8 cellular contexts compared by ENCODE assay signal in genomic region chr2:47272031-47272864, GRCh38.
DNase-seq lines count a peak whose midpoint lies in the region; ATAC-seq and TF ChIP-seq lines count a peak whose summit lies in the region.

No MANE protein-coding gene starts in this region.

- no peak overlapping the region for H2BK5ac ChIP-seq in trophoblast cell (ENCODE audit: low read depth, low read length, poor library complexity)

- no peak overlapping the region for H3K9ac ChIP-seq in trophoblast cell (ENCODE audit: low read length)

- peak overlapping the region; percentile 63 for H2BK12ac ChIP-seq in trophoblast cell (ENCODE audit: low read length)

- no peaks in the 10 kb centered on the region for H3K79me2 ChIP-seq in trophoblast cell (ENCODE audit: control insufficient read depth, insufficient read depth, low read length, poor library complexity)

- no peak overlapping the region for H2AK5ac ChIP-seq in trophoblast cell (ENCODE audit: low read length)

- DNase-seq in CD8-positive, alpha-beta memory T cell, result peak; percentile 38 to 62 (median 46)
- DNase-seq in KG1 (lab: John Stamatoyannopoulos, UW), result peak; percentile 3
- peak; percentile 62 for DNase-seq in activated naive CD8-positive, alpha-beta T cell treated with anti-CD3 and anti-CD28 coated beads for 36 hours
- DNase-seq in cardiac muscle cell (ENCODE audit: low read depth in 1 of 2, low spot score in 1 of 2), result peak; percentile 66 to 70
- DNase-seq in trophoblast cell, result peak; percentile 90
- peak; percentile 63 for DNase-seq in ureter (ENCODE audit: low spot score)

- peak overlapping the region in 1 of 8 donors; percentile 29 for H3K27ac Mint-ChIP-seq in CD8-positive, alpha-beta memory T cell
- H3K27ac Mint-ChIP-seq in activated naive CD8-positive, alpha-beta T cell treated with anti-CD3 and anti-CD28 coated beads for 36 hours, result no peak overlapping the region

- peak; percentile 94 for TF ChIP-seq CTCF in cardiac muscle cell (IDR thresholded peaks at IDR 0.05; ENCODE audit: low read depth, low read length)

- peak overlapping the region; percentile 55 for H4K8ac ChIP-seq in trophoblast cell (ENCODE audit: low read depth, low read length)

- POLR2A ChIA-PET in CD8-positive, alpha-beta memory T cell (lab: Charles Lee), result no interaction called here

- H3K23ac ChIP-seq in trophoblast cell (ENCODE audit: low read length), result no peak overlapping the region

- no peak overlapping the region for H3K14ac ChIP-seq in trophoblast cell (ENCODE audit: low read length)

- no peak overlapping the region for H3K4me3 ChIP-seq in CD8-positive, alpha-beta memory T cell (ENCODE audit: low read length)
- H3K4me3 ChIP-seq in cardiac muscle cell (no peak overlapping the region), trophoblast cell (ENCODE audit: low read depth, low read length) (peak overlapping the region; percentile 29)

- no peak overlapping the region for H3K18ac ChIP-seq in trophoblast cell (ENCODE audit: low read length)

- peak overlapping the region in 6 of 7 donors; percentile 58 to 76 (median 68) for H3K4me3 Mint-ChIP-seq in CD8-positive, alpha-beta memory T cell
- H3K4me3 Mint-ChIP-seq in activated naive CD8-positive, alpha-beta T cell treated with anti-CD3 and anti-CD28 coated beads for 36 hours, result peak overlapping the region; percentile 60

- peak overlapping the region; percentile 49 for H2BK120ac ChIP-seq in trophoblast cell (ENCODE audit: insufficient read depth, low read length, poor library complexity)

- H2AFZ ChIP-seq in trophoblast cell (ENCODE audit: insufficient read depth, low read length, poor library complexity), result peak overlapping the region; percentile 14

- H3K27ac ChIP-seq in CD8-positive, alpha-beta memory T cell (ENCODE audit: low read depth, low read length), result no peak overlapping the region
- H3K27ac ChIP-seq in cardiac muscle cell, result no peak overlapping the region
- peak overlapping the region; percentile 3 for H3K27ac ChIP-seq in trophoblast cell (ENCODE audit: low read depth, low read length)

- peaks cover 10% of the 10 kb centered on the region for H3K79me1 ChIP-seq in trophoblast cell (ENCODE audit: low read length)

- WGBS in trophoblast cell (ENCODE audit: extremely low coverage, insufficient coverage, insufficient read length), result no CpG with 5 or more reads among the region's 46 CpGs

- peaks cover 6% of the 10 kb centered on the region for H3K4me1 ChIP-seq in CD8-positive, alpha-beta memory T cell (ENCODE audit: insufficient read depth, low read length)
- no peaks in the 10 kb centered on the region for H3K4me1 ChIP-seq in cardiac muscle cell (ENCODE audit: low read depth)
- peaks cover 16 to 28% of the 10 kb centered on the region in 2 experiments for H3K4me1 ChIP-seq in trophoblast cell (ENCODE audit: control insufficient read depth in 1 of 2, insufficient read depth in 2 of 2, low read length in 2 of 2)

- CTCF ChIA-PET in CD8-positive, alpha-beta memory T cell (lab: Charles Lee), result interaction anchor here (0.6 to 1.5 kb wide), 5 partner anchors 10 to 45 kb away, joined by 3 to 5 read pairs (median 4); no protein-coding TSS in a partner anchor

- no peaks in the 10 kb centered on the region for H3K27me3 Mint-ChIP-seq in CD8-positive, alpha-beta memory T cell
- H3K27me3 Mint-ChIP-seq in activated naive CD8-positive, alpha-beta T cell treated with anti-CD3 and anti-CD28 coated beads for 36 hours, result no peaks in the 10 kb centered on the region

- H3K9me3 Mint-ChIP-seq in CD8-positive, alpha-beta memory T cell, result no peaks in the 10 kb centered on the region
- H3K9me3 Mint-ChIP-seq in activated naive CD8-positive, alpha-beta T cell treated with anti-CD3 and anti-CD28 coated beads for 36 hours, result no peaks in the 10 kb centered on the region

- ATAC-seq in GM19468 (IDR thresholded peaks at IDR 0.05; ENCODE audit: extremely low read depth, unreplicated experiment), result peak; percentile 66
- ATAC-seq in SK-N-SH treated with all-trans-retinoic acid at 6 μM for 48 hours, result peak; percentile 81

- H4K91ac ChIP-seq in trophoblast cell (ENCODE audit: low read depth, low read length), result peak overlapping the region; percentile 33

- no peaks in the 10 kb centered on the region for H3K9me3 ChIP-seq in CD8-positive, alpha-beta memory T cell (ENCODE audit: low read length)
- H3K9me3 ChIP-seq in cardiac muscle cell (ENCODE audit: low read depth) (no peaks in the 10 kb centered on the region), trophoblast cell (ENCODE audit: insufficient read depth, low read depth, low read length) (no peaks in the 10 kb centered on the region)

- H3K4me1 Mint-ChIP-seq in CD8-positive, alpha-beta memory T cell, result peaks cover 0 to 11% (median 1%) of the 10 kb centered on the region in 3 donors
- peaks cover 3% of the 10 kb centered on the region for H3K4me1 Mint-ChIP-seq in activated naive CD8-positive, alpha-beta T cell treated with anti-CD3 and anti-CD28 coated beads for 36 hours

- no peaks in the 10 kb centered on the region for H3K36me3 Mint-ChIP-seq in CD8-positive, alpha-beta memory T cell
- H3K36me3 Mint-ChIP-seq in activated naive CD8-positive, alpha-beta T cell treated with anti-CD3 and anti-CD28 coated beads for 36 hours, result no peaks in the 10 kb centered on the region

- no peaks in the 10 kb centered on the region for H3K27me3 ChIP-seq in CD8-positive, alpha-beta memory T cell (ENCODE audit: insufficient read depth, low read length, poor library complexity, severe bottlenecking)
- H3K27me3 ChIP-seq in cardiac muscle cell (no peaks in the 10 kb centered on the region), trophoblast cell (ENCODE audit: insufficient read depth, low read length) (no peaks in the 10 kb centered on the region)

- no peaks in the 10 kb centered on the region for H3K36me3 ChIP-seq in CD8-positive, alpha-beta memory T cell (ENCODE audit: insufficient read depth, low read length)
- no peaks in the 10 kb centered on the region for H3K36me3 ChIP-seq in cardiac muscle cell
- H3K36me3 ChIP-seq in trophoblast cell (ENCODE audit: control insufficient read depth in 1 of 2, insufficient read depth in 2 of 2, low read length in 2 of 2), result no peaks in the 10 kb centered on the region

- peak overlapping the region; percentile 63 for H3K4me2 ChIP-seq in trophoblast cell (ENCODE audit: low read length)

- H3K4ac ChIP-seq in trophoblast cell (ENCODE audit: low read depth, low read length), result no peak overlapping the region

- H4K12ac ChIP-seq in trophoblast cell (ENCODE audit: low read depth, low read length), result peak overlapping the region; percentile 1

TF ChIP-seq in SK-N-SH treated with all-trans-retinoic acid at 6 μM for 48 hours, 23 proteins besides CTCF, POLR2A, EP300 and RAD21 (continues in another document):
- TF ChIP-seq ZFP3 (CRISPR knock-in tag; IDR thresholded peaks at IDR 0.05) (0 out of 2 replicates have a peak, but pooled peaks have one; percentile 63), ZNF565 (CRISPR knock-in tag; conservative IDR thresholded peaks at IDR 0.05; ENCODE audit: low read depth) (no peak), ARNTL (CRISPR knock-in tag; IDR thresholded peaks at IDR 0.05; ENCODE audit: borderline replicate concordance, low read depth) (no peak), BACH2 (CRISPR knock-in tag; IDR thresholded peaks at IDR 0.05; ENCODE audit: borderline replicate concordance) (no peak), OSR1 (CRISPR knock-in tag; IDR thresholded peaks at IDR 0.05) (no peak), TSHZ2 (CRISPR knock-in tag; IDR thresholded peaks at IDR 0.05) (0 out of 2 replicates have a peak, but pooled peaks have one; percentile 57), CREB5 (CRISPR knock-in tag; IDR thresholded peaks at IDR 0.05; ENCODE audit: low read depth) (no peak), CSDC2 (CRISPR knock-in tag; IDR thresholded peaks at IDR 0.05) (no peak), PPARA (CRISPR knock-in tag; IDR thresholded peaks at IDR 0.05; ENCODE audit: borderline replicate concordance) (no peak), RARB (CRISPR knock-in tag; IDR thresholded peaks at IDR 0.05) (no peak)

Comparison
In these comparisons a context has a peak if more than half of its experiments do, and no peak if none do; other contexts are left out.
1. DNase-seq: peak in every context shown above with its lines; median percentile 90 in trophoblast cell; 68 in cardiac muscle cell; 63 in ureter; 62 in activated naive CD8-positive, alpha-beta T cell treated with anti-CD3 and anti-CD28 coated beads for 36 hours; 46 in CD8-positive, alpha-beta memory T cell; 3 in KG1.